ENCODE assay signal across 14 cellular contexts in the genomic region with DNA sequence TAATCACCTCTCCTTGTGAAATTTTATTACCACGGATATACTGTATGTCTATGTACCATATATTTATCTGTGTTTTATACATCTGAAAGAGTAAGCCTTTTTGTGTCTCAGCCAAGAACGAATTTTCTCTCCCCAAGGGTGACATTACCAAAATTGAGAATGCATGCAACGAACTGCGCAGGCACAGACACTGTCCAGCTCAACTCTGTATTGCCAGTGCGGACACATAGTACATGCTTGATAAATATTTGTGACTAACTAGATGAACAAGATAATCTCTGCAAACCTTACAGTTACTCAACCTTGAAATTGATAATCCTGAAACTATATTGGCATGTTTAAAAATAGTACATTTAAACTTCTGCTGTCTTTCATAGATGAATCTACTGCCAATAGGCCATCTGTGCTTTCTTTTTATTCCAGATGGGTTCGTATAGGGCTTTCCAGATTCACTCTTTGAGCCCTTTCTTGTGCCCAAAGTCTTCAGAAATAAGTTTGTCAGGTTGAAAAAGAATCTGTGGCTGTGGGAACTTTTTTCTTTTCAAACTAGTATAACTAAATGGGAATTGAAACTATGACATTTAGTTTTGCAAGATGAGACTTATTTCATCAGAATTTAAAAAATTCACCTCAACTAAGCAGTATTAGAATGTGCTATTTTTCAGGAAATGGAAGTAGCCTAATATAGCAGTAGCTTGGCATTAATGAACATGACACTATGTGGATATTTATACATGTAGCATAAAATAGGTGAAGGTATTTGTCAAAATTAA. TPM values are rescaled to one million over a fixed set of nuclear protein-coding genes. Genes with fewer than 3 reads are reported as not detected.
DNase-seq lines count a peak whose midpoint lies in the region; ATAC-seq, FAIRE-seq and TF ChIP-seq lines count a peak whose summit lies in the region.
"Had no signal": no experiment of that assay in that cellular context is flagged by ENCODE, and none has a peak within 500 bp of the region (broad histone marks: within the 10 kb centered on the region; RNA-seq: fewer than 3 reads in every experiment).

No MANE protein-coding gene starts in this region.

- FAIRE-seq in GM12878 (lab: Jason Lieb, UNC) = no peak
- FAIRE-seq: K562 had no signal

- intact Hi-C loops in GM12878 (cut with micrococcal nuclease; ENCODE audit: unreplicated experiment) (loop anchor here (2.0 to 5.0 kb wide), 3 partner anchors 34 to 113 kb away; no protein-coding TSS in a partner anchor), stomach (cut with DNase I; ENCODE audit: low total_unique reads) (no loop called here)

- ATAC-seq in GM18519 (IDR thresholded peaks at IDR 0.05; ENCODE audit: low FRiP score, unreplicated experiment) (peak; percentile 42), HG03135 (IDR thresholded peaks at IDR 0.05; ENCODE audit: unreplicated experiment) (peak; percentile 40), GM12878 (peak; percentile 78)
- ATAC-seq: K562 had no signal

- TF ChIP-seq CTCF in GM20000 (IDR thresholded peaks at IDR 0.05; ENCODE audit: extremely low read depth, missing control alignments) (no peak), GM12878 (IDR thresholded peaks at IDR 0.05 in 2 of 3, conservative IDR thresholded peaks at IDR 0.05 in 1 of 3; ENCODE audit: control insufficient read depth in 2 of 3, extremely low read depth in 1 of 3, insufficient read depth in 1 of 3, low read depth in 3 of 3, low read length in 3 of 3) (no peak), stomach (IDR thresholded peaks at IDR 0.05) (no peak)

- H2AFZ ChIP-seq in GM12878 (ENCODE audit: control insufficient read depth, low read depth, low read length) = peak overlapping the region; percentile 80

- peak overlapping the region; percentile 32; the same call in 1 of the 2 replicates for H3K9ac ChIP-seq in GM12878 (ENCODE audit: control insufficient read depth, insufficient read depth, low read length)

- H3K27me3 ChIP-seq in GM12878 (replicated peaks in 1 of 2; ENCODE audit: control insufficient read depth in 2 of 2, insufficient read depth in 2 of 2, low read length in 1 of 2) = no peaks in the 10 kb centered on the region
- H3K27me3 ChIP-seq in effector memory CD4-positive, alpha-beta T cell (replicated peaks; ENCODE audit: control insufficient read depth, insufficient read depth, low read length, poor library complexity, severe bottlenecking) = no peaks in the 10 kb centered on the region
- no peaks in the 10 kb centered on the region for H3K27me3 ChIP-seq in stomach
- H3K27me3 ChIP-seq: cardiac muscle cell had no signal

- TF ChIP-seq POLR2A in GM12878 (IDR thresholded peaks at IDR 0.05; ENCODE audit: low read depth, low read length) (no peak), stomach (IDR thresholded peaks at IDR 0.05) (no peak)

- no peaks in the 10 kb centered on the region for H4K20me1 ChIP-seq in GM12878 (ENCODE audit: control insufficient read depth, insufficient read depth)

- SMC1A ChIA-PET in GM12878 (lab: Charles Lee; ENCODE audit: uncharacterized antibody, unreplicated experiment) = interaction anchor here (0.6 to 6.3 kb wide), 13 partner anchors 10 to 82 kb away, joined by 3 to 60 read pairs (median 5); partner anchors contain the start of gene ARAP2

- CTCF ChIA-PET in GM12878 (lab: Yijun Ruan, JAX) = interaction anchor here (1.1 to 1.8 kb wide), 3 partner anchors 12 to 79 kb away, joined by 3 to 5 read pairs (median 3); no protein-coding TSS in a partner anchor

- peak; percentile 16 for DNase-seq in GM20000 (ENCODE audit: low spot score)
- peak; percentile 54 for DNase-seq in GM12878 (ENCODE audit: low read depth, low spot score)
- no peak for DNase-seq in effector memory CD4-positive, alpha-beta T cell
- no peak for DNase-seq in stomach
- no peak for DNase-seq in NCI-H1436 treated with DMSO at 0.1 percent for 48 hours (lab: John Stamatoyannopoulos, UW)
- DNase-seq in AG08395 (ENCODE audit: low spot score) = no peak
- DNase-seq: EL, lower lobe of right lung, NCI-H526 had no signal

- H3K36me3 ChIP-seq in GM12878 (ENCODE audit: control insufficient read depth in 2 of 2, insufficient read depth in 2 of 2, low read length in 1 of 2) (no peaks in the 10 kb centered on the region), stomach (no peaks in the 10 kb centered on the region)
- H3K36me3 ChIP-seq in effector memory CD4-positive, alpha-beta T cell (ENCODE audit: control insufficient read depth, insufficient read depth, low read length) = no peaks in the 10 kb centered on the region
- H3K36me3 ChIP-seq: cardiac muscle cell, lower lobe of right lung had no signal

- H3K4me3 ChIP-seq in GM12878 = no peak overlapping the region; the same call in 1 of the 2 replicates
- H3K4me3 ChIP-seq in effector memory CD4-positive, alpha-beta T cell (ENCODE audit: insufficient read depth, low read depth, low read length, poor library complexity, severe bottlenecking) = no peak overlapping the region
- H3K4me3 ChIP-seq in stomach = no peak overlapping the region
- H3K4me3 ChIP-seq: cardiac muscle cell, K562, lower lobe of right lung had no signal

- TF ChIP-seq RAD21 in GM12878 (IDR thresholded peaks at IDR 0.05; ENCODE audit: insufficient read depth, low read depth, low read length) = peak; percentile 29; the same call in 1 of the 2 replicates

- H3K27ac ChIP-seq in GM12878 (ENCODE audit: control insufficient read depth, insufficient read depth) (peak overlapping the region; percentile 79), stomach (no peak overlapping the region)
- H3K27ac ChIP-seq in effector memory CD4-positive, alpha-beta T cell (ENCODE audit: insufficient read depth, low read length, poor library complexity, severe bottlenecking) = no peak overlapping the region
- H3K27ac ChIP-seq: cardiac muscle cell, lower lobe of right lung had no signal

- BruUV-seq in GM12878 (replicated peaks; lab: Mats Ljungman, UMichigan) = no TSS peak

- peak overlapping the region; percentile 89 for H3K4me2 ChIP-seq in GM12878 (ENCODE audit: control insufficient read depth, insufficient read depth)

- WGBS in GM12878 (ENCODE audit: insufficient coverage, insufficient replicate concordance, low lambda C conversion rate, missing lambda C conversion rate) = under 1% methylated on average over 6 of the region's 6 CpGs
- 74 to 80% (median 77%) methylated on average over 6 of the region's 6 CpGs for WGBS in stomach, 5 donors

- in situ Hi-C loops in GM12878 (cut with MboI) = loop anchor here (5.0 kb wide), 1 partner anchor 78 kb away; the partner anchor contains the start of gene ARAP2

- RAD21 ChIA-PET in GM12878 (lab: Charles Lee; ENCODE audit: unreplicated experiment) = interaction anchor here (0.6 to 3.8 kb wide), 7 partner anchors 9 to 77 kb away, joined by 3 to 21 read pairs (median 3); partner anchors contain the start of gene ARAP2

- TF ChIP-seq EP300 in GM12878 (IDR thresholded peaks at IDR 0.05; ENCODE audit: borderline replicate concordance in 1 of 2, control insufficient read depth in 1 of 2, low read depth in 2 of 2, low read length in 2 of 2) = peak in 1 of 2 experiments; percentile 39; a peak in 1 of 4 replicates
- TF ChIP-seq EP300 in stomach (IDR thresholded peaks at IDR 0.05) = no peak

- peaks cover 52% of the 10 kb centered on the region for H3K4me1 ChIP-seq in GM12878 (ENCODE audit: control insufficient read depth, insufficient read depth, low read length)
- peaks cover 23% of the 10 kb centered on the region for H3K4me1 ChIP-seq in effector memory CD4-positive, alpha-beta T cell (ENCODE audit: control insufficient read depth, insufficient read depth, low read length, poor library complexity, severe bottlenecking)
- H3K4me1 ChIP-seq in stomach = no peaks in the 10 kb centered on the region

- POLR2A ChIA-PET in GM12878 (lab: Charles Lee) = interaction anchor here (1.6 to 2.2 kb wide), 4 partner anchors 8 to 30 kb away, joined by 3 to 10 read pairs (median 6); no protein-coding TSS in a partner anchor

- H3K79me2 ChIP-seq in GM12878 (ENCODE audit: control insufficient read depth, insufficient read depth, low read length) = no peaks in the 10 kb centered on the region

- H3K9me3 ChIP-seq in GM12878 (replicated peaks; ENCODE audit: control insufficient read depth, insufficient read depth, low read length) (no peaks in the 10 kb centered on the region), stomach (no peaks in the 10 kb centered on the region)
- H3K9me3 ChIP-seq in effector memory CD4-positive, alpha-beta T cell (ENCODE audit: control insufficient read depth, low read length) = no peaks in the 10 kb centered on the region
- H3K9me3 ChIP-seq: lower lobe of right lung had no signal

TF ChIP-seq in GM12878, 131 proteins besides CTCF, POLR2A, EP300 and RAD21 (continues in another document):
- no peak for TF ChIP-seq SIN3A (IDR thresholded peaks at IDR 0.05; ENCODE audit: low read depth, low read length)
- no peak for TF ChIP-seq PAX8 (IDR thresholded peaks at IDR 0.05)
- TF ChIP-seq ZNF384 (IDR thresholded peaks at IDR 0.05; ENCODE audit: borderline replicate concordance, low read depth, low read length) = no peak
- TF ChIP-seq RFX5 (IDR thresholded peaks at IDR 0.05; ENCODE audit: low read depth, low read length) = 0 out of 2 replicates have a peak, but pooled peaks have one; percentile 29
- TF ChIP-seq JUND (IDR thresholded peaks at IDR 0.05; ENCODE audit: low read depth, low read length) = no peak
- TF ChIP-seq TBL1XR1 (IDR thresholded peaks at IDR 0.05; ENCODE audit: low read depth, low read length) = no peak

RNA-seq across cellular contexts. Expression of gene DTHD1, which starts 38.9 kb away (rescaled TPM):
- 0.24 and 0.31 TPM in 2 replicates for total RNA-seq in GM12878 (2013; cell fraction: nucleolus; rRNA removed)
- 1.3 TPM in 2 replicates for total RNA-seq in GM12878 (2014; rRNA removed)
- total RNA-seq in GM12878 (2014; rRNA removed; fragmentation: Illumina TruSeq; extraction: Trizol) = 1.7 and 1.8 TPM in 2 replicates
- total RNA-seq in GM12878 (2021) = 2.0 and 2.1 TPM in 2 replicates
- polyA plus RNA-seq in GM12878 (2011; ENCODE audit: low read depth) = 0.28 TPM
- polyA plus RNA-seq in GM12878 (2011; rRNA removed) = 0.05 and 0.19 TPM in 2 replicates
- polyA plus RNA-seq in GM12878 (2011; cell fraction: cytosol; rRNA removed) = 0.03 TPM in 2 replicates
- 0.06 and 0.10 TPM in 2 replicates for polyA plus RNA-seq in GM12878 (2011; cell fraction: nucleus; rRNA removed)
- polyA plus RNA-seq in GM12878 (2012) = 0.38 and 0.98 TPM in 2 replicates
- 2.8 and 4.6 TPM in 2 replicates for polyA plus RNA-seq in GM12878 (2014; fragmentation: Illumina TruSeq; extraction: Trizol)
- polyA plus RNA-seq in GM12878 (2014; fragmentation: Nextera tagmentation; extraction: Ambion mirVana) = 1 to 10 TPM; 1.2 to 1.5 TPM
- polyA plus RNA-seq in GM12878 (2014; rRNA removed) = 1.1 and 2.2 TPM in 2 replicates
- polyA plus RNA-seq in GM12878 (2016; fragmentation: Nextera tagmentation; extraction: Ambion mirVana) = 1 to 10 TPM; 1.1 to 1.3 TPM
- not detected in 2 replicates for polyA minus RNA-seq in GM12878 (2011; rRNA and poly(A)+ RNA removed)
- polyA minus RNA-seq in GM12878 (2011; cell fraction: cytosol; rRNA and poly(A)+ RNA removed) = not detected in 2 replicates
- 0.19 TPM in 1 of 2 replicates, not detected in the other for polyA minus RNA-seq in GM12878 (2011; cell fraction: nucleus; rRNA and poly(A)+ RNA removed)
- 1 to 10 TPM in 1 of 5 donors, not detected in 4; 1.2 TPM for total RNA-seq in stomach
- polyA plus RNA-seq in stomach = not detected
- total RNA-seq: cardiac muscle cell, K562, renal cortical epithelial cell had no signal
- polyA plus RNA-seq: cardiac muscle cell, K562 had no signal

Comparison
In these comparisons a context has a peak if more than half of its experiments do, and no peak if none do; other contexts are left out.
1. DNase-seq: peak in GM20000 (single experiment) and GM12878 (single experiment); none in effector memory CD4-positive, alpha-beta T cell (0 of 3), stomach (single experiment), NCI-H1436 treated with DMSO at 0.1 percent for 48 hours (single experiment) and AG08395 (single experiment).
2. Peak in every context shown above with its lines, with median percentiles within 50 percentile points of each other: ATAC-seq.